Comparison of ENCODE assay signal across 8 cellular contexts in genomic region chr6:116570856-116571682, GRCh38. TPM values are rescaled to one million over a fixed set of nuclear protein-coding genes. Genes with fewer than 3 reads are reported as not detected.
DNase-seq lines count a peak whose midpoint lies in the region; ATAC-seq and TF ChIP-seq lines count a peak whose summit lies in the region.

RWDD1 (plus strand) TSS chr6:116571504; CDS start chr6:116571583, 79 bp downstream.

- peak; percentile 80 for TF ChIP-seq POLR2A in GM10847 (IDR thresholded peaks at IDR 0.05; ENCODE audit: extremely low read depth, insufficient read length)

- DNase-seq in NCI-H1105 (lab: John Stamatoyannopoulos, UW) = peak; percentile 99
- peak; percentile 99 for DNase-seq in SKM-1 treated with dmso at 0.1 percent for 144 hours (lab: John Stamatoyannopoulos, UW; ENCODE audit: unreplicated experiment)
- peak; percentile 99 for DNase-seq in glomerular visceral epithelial cell (ENCODE audit: extremely low spot score)
- peak; percentile 98 for DNase-seq in osteoblast (ENCODE audit: insufficient read length, low spot score, missing footprints)
- DNase-seq in thoracic aorta (ENCODE audit: low spot score) = peak; percentile 97

- H3K36me3 Mint-ChIP-seq in activated naive CD8-positive, alpha-beta T cell = peaks cover 3% of the 10 kb centered on the region

- H3K9me3 Mint-ChIP-seq in activated naive CD8-positive, alpha-beta T cell (ENCODE audit: low read depth) = no peaks in the 10 kb centered on the region

- H3K27me3 ChIP-seq in osteoblast (ENCODE audit: insufficient read depth, low read length) (no peaks in the 10 kb centered on the region), thoracic aorta (replicated peaks; ENCODE audit: insufficient read depth) (no peaks in the 10 kb centered on the region)

- ATAC-seq in HG02623 (IDR thresholded peaks at IDR 0.05; ENCODE audit: unreplicated experiment) = peak; percentile 93
- peak; percentile 95 for ATAC-seq in thoracic aorta (ENCODE audit: insufficient number of reproducible peaks, low FRiP score, low read depth)

- no peaks in the 10 kb centered on the region for H3K27me3 Mint-ChIP-seq in activated naive CD8-positive, alpha-beta T cell

- no peak for TF ChIP-seq CTCF in osteoblast (IDR thresholded peaks at IDR 0.05; ENCODE audit: extremely low read depth, low read depth, low read length)
- peak; percentile 31 for TF ChIP-seq CTCF in thoracic aorta (IDR thresholded peaks at IDR 0.05)

- H3K36me3 ChIP-seq in osteoblast (ENCODE audit: insufficient read depth, low read length) (peaks cover 8% of the 10 kb centered on the region), thoracic aorta (no peaks in the 10 kb centered on the region)

- H3K4me2 ChIP-seq in osteoblast (ENCODE audit: insufficient read depth, low read length) = peak within 1 kb of the TSS; percentile 83

- H3K9me3 ChIP-seq in osteoblast (ENCODE audit: low read depth, low read length) = no peaks in the 10 kb centered on the region
- no peaks in the 10 kb centered on the region for H3K9me3 ChIP-seq in thoracic aorta

- H3K27ac Mint-ChIP-seq in activated naive CD8-positive, alpha-beta T cell = peak within 1 kb of the TSS; percentile 99

- H3K4me3 Mint-ChIP-seq in activated naive CD8-positive, alpha-beta T cell = peak within 1 kb of the TSS; percentile 100

- H3K27ac ChIP-seq in osteoblast (ENCODE audit: low read depth, low read length) = peak within 1 kb of the TSS; percentile 86
- H3K27ac ChIP-seq in thoracic aorta = peak within 1 kb of the TSS; percentile 92 to 93

- H3K4me3 ChIP-seq in osteoblast (ENCODE audit: insufficient read depth, low read length) = peak within 1 kb of the TSS; percentile 81
- H3K4me3 ChIP-seq in thoracic aorta = peak within 1 kb of the TSS; percentile 77

- H3K4me1 ChIP-seq in osteoblast (ENCODE audit: insufficient read depth, low read length) (peaks cover 15% of the 10 kb centered on the region), thoracic aorta (ENCODE audit: control insufficient read depth in 1 of 2, low read depth in 2 of 2) (peaks cover 8 to 20% of the 10 kb centered on the region in 2 donors)

- H4K20me1 ChIP-seq in osteoblast (ENCODE audit: insufficient read depth, low read length) = peaks cover 3% of the 10 kb centered on the region

- peaks cover 51% of the 10 kb centered on the region for H3K4me1 Mint-ChIP-seq in activated naive CD8-positive, alpha-beta T cell (ENCODE audit: low read depth)

- peak within 1 kb of the TSS; percentile 94 for H2AFZ ChIP-seq in osteoblast (ENCODE audit: low read length)

- H3K79me2 ChIP-seq in osteoblast (ENCODE audit: insufficient read depth, low read length) = peaks cover 64% of the 10 kb centered on the region

RNA-seq across cellular contexts. Expression of gene RWDD1, which starts in this region (rescaled TPM):
- total RNA-seq in osteoblast (35.1 and 39.1 TPM in 2 replicates), thoracic aorta (10 to 100 TPM; 19.5 to 51.0 TPM)

Comparison
In these comparisons a context has a peak if more than half of its experiments do, and no peak if none do; other contexts are left out.
1. Peak in every context shown above with its lines: DNase-seq, ATAC-seq, H3K4me3 ChIP-seq and H3K27ac ChIP-seq.